Comparison of ENCODE assay signal across 13 cellular contexts in the genomic region with DNA sequence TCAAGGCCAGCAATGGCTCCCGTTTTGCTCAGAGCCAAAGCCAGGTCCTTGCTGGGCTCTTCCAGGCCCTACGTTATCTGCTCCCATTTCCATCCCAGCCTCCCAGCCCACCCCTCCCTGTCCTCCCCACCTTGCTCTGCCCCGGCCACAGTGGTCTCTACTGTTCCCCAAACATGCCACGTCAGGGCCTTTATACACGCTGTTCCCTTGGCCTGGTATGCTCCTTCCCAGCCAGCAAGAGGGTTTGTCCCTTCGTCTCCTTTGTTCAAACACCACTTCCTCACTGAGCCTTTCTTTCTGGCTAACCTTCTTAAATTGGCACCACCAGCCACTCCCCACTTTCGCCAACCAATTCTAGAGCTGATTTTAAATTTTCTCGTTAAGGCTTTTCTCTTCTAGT.
A peak's percentile ranks its signal among the peaks of the same experiment; 100 is the strongest.
DNase-seq lines count a peak whose midpoint lies in the region; TF ChIP-seq lines count a peak whose summit lies in the region.
"Had no signal": no experiment of that assay in that cellular context is flagged by ENCODE, and none has a peak within 500 bp of the region (broad histone marks: within the 10 kb centered on the region; RNA-seq: fewer than 3 reads in every experiment).

No MANE protein-coding gene starts in this region.

- H3K27ac ChIP-seq in BLaER1 (peak overlapping the region; percentile 58), coronary artery (peak overlapping the region in 1 of 2 donors; percentile 70)

- H3K4me1 Mint-ChIP-seq in nephron progenitor cell: peaks cover 58% of the 10 kb centered on the region

- H3K4me3 Mint-ChIP-seq in nephron progenitor cell: peak overlapping the region; percentile 7

- TF ChIP-seq POLR2A in erythroblast (IDR thresholded peaks at IDR 0.05; ENCODE audit: low read length): no peak

- peaks cover 85% of the 10 kb centered on the region for H3K4me1 ChIP-seq in BLaER1
- H3K4me1 ChIP-seq in Loucy (ENCODE audit: insufficient read depth, low read length, poor library complexity, severe bottlenecking): peaks cover 50% of the 10 kb centered on the region

- H3K9ac ChIP-seq in BLaER1 (peak overlapping the region; percentile 65; the same call in 1 of the 2 replicates), Loucy (ENCODE audit: low read depth, low read length, poor library complexity, severe bottlenecking) (peak overlapping the region; percentile 52)

- H3K9me3 ChIP-seq in BLaER1 (no peaks in the 10 kb centered on the region), Loucy (ENCODE audit: insufficient read depth, low read depth, low read length) (no peaks in the 10 kb centered on the region)

- peak overlapping the region; percentile 98 for H3K4me2 ChIP-seq in BLaER1
- H3K4me2 ChIP-seq in Loucy (ENCODE audit: low read depth, low read length, poor library complexity, severe bottlenecking): peak overlapping the region; percentile 57

- peaks cover 6% of the 10 kb centered on the region for H3F3A ChIP-seq in Loucy (ENCODE audit: low read depth)

- H3K36me3 Mint-ChIP-seq in nephron progenitor cell (ENCODE audit: low read depth): no peaks in the 10 kb centered on the region

- peaks cover 98% of the 10 kb centered on the region for H4K20me1 ChIP-seq in BLaER1
- peaks cover 54% of the 10 kb centered on the region for H4K20me1 ChIP-seq in Loucy (ENCODE audit: insufficient read depth, low read length, poor library complexity, severe bottlenecking)

- H3K27me3 Mint-ChIP-seq in nephron progenitor cell (ENCODE audit: low read depth, poor library complexity): peaks cover 17% of the 10 kb centered on the region

- H3K36me3 ChIP-seq in BLaER1: peaks cover 80% of the 10 kb centered on the region
- peaks cover 37% of the 10 kb centered on the region; the same call in 1 of the 2 replicates for H3K36me3 ChIP-seq in Loucy (ENCODE audit: insufficient read depth, low read length)

- no peaks in the 10 kb centered on the region for H3K9me3 Mint-ChIP-seq in nephron progenitor cell
- H3K9me3 Mint-ChIP-seq: H9 had no signal

- DNase-seq in coronary artery (ENCODE audit: low spot score): no peak
- no peak for DNase-seq in nephron progenitor cell
- no peak for DNase-seq in NCI-H146 (lab: John Stamatoyannopoulos, UW)
- DNase-seq in NCI-H446 (lab: John Stamatoyannopoulos, UW): no peak
- no peak for DNase-seq in erythroblast (lab: John Stamatoyannopoulos, UW)
- DNase-seq in activated effector memory CD4-positive, alpha-beta T cell treated with anti-CD3 and anti-CD28 coated beads, Interleukin-2, amount 50 U/mL, for 16 hours: no peak
- DNase-seq: activated CD4-positive, alpha-beta T cell treated with anti-CD3 and anti-CD28 coated beads, Interleukin-2, amount 50 U/mL, for 48 hours; foreskin melanocyte; H9; NCI-H510A treated with DMSO at 0.1 percent for 48 hours; SIG-M5 had no signal

- TF ChIP-seq CTCF in Loucy (conservative IDR thresholded peaks at IDR 0.05; ENCODE audit: low read length) (no peak), coronary artery (IDR thresholded peaks at IDR 0.05) (no peak), nephron progenitor cell (IDR thresholded peaks at IDR 0.05) (no peak)

- no peaks in the 10 kb centered on the region for H3K9me2 ChIP-seq in Loucy (replicated peaks; ENCODE audit: low read depth, low read length)

- H2AFZ ChIP-seq in Loucy (ENCODE audit: low read length): no peak overlapping the region

- H3K4me3 ChIP-seq in BLaER1 (no peak overlapping the region), Loucy (ENCODE audit: low read length, poor library complexity, severe bottlenecking) (no peak overlapping the region), coronary artery (peak overlapping the region; percentile 41)

- H3K27me3 ChIP-seq in BLaER1: no peaks in the 10 kb centered on the region
- H3K27me3 ChIP-seq in Loucy (ENCODE audit: insufficient read depth, low read length, poor library complexity, severe bottlenecking): no peaks in the 10 kb centered on the region

- peaks cover 87% of the 10 kb centered on the region for H3K79me2 ChIP-seq in Loucy (ENCODE audit: insufficient read depth, low read length)

- peak overlapping the region; percentile 90 for H3K27ac Mint-ChIP-seq in nephron progenitor cell
